Comparison of ENCODE assay signal across 11 cellular contexts in genomic region chr16:1181715-1182671, GRCh38. TPM values are rescaled to one million over a fixed set of nuclear protein-coding genes. Genes with fewer than 3 reads are reported as not detected.
DNase-seq lines count a peak whose midpoint lies in the region; ATAC-seq and TF ChIP-seq lines count a peak whose summit lies in the region.
"Had no signal": no experiment of that assay in that cellular context is flagged by ENCODE, and none has a peak within 500 bp of the region (broad histone marks: within the 10 kb centered on the region; RNA-seq: fewer than 3 reads in every experiment).

No MANE protein-coding gene starts in this region.

- H3K4me3 ChIP-seq in esophagus muscularis mucosa (peak overlapping the region; percentile 31 to 44 (median 32)), neural progenitor cell (no peak overlapping the region)

- peaks cover 82% of the 10 kb centered on the region for H4K20me1 ChIP-seq in neural progenitor cell (ENCODE audit: low read depth)

- H3F3A ChIP-seq in neural progenitor cell (ENCODE audit: low read depth) = no peaks in the 10 kb centered on the region

- peaks cover 15% of the 10 kb centered on the region for H3K4me1 Mint-ChIP-seq in neural progenitor cell

- H3K9me3 Mint-ChIP-seq in neural progenitor cell = no peaks in the 10 kb centered on the region

- H3K27ac Mint-ChIP-seq in neural progenitor cell = no peak overlapping the region

- no peak overlapping the region for H3K9ac ChIP-seq in neural progenitor cell

- H3K27me3 ChIP-seq in esophagus muscularis mucosa = no peaks in the 10 kb centered on the region
- H3K27me3 ChIP-seq in neural progenitor cell = no peaks in the 10 kb centered on the region

- TF ChIP-seq CTCF in esophagus muscularis mucosa (IDR thresholded peaks at IDR 0.05) = peak in 1 of 3 experiments; percentile 9
- no peak for TF ChIP-seq CTCF in neural progenitor cell (IDR thresholded peaks at IDR 0.05)

- H3K79me2 ChIP-seq in neural progenitor cell (ENCODE audit: low read depth) = no peaks in the 10 kb centered on the region

- intact Hi-C loops in esophagus muscularis mucosa (cut with DNase I) = no loop called here

- peak overlapping the region; percentile 92 to 98 (median 94) for H3K27ac ChIP-seq in esophagus muscularis mucosa (replicated peaks in 1 of 4)
- no peak overlapping the region for H3K27ac ChIP-seq in neural progenitor cell

- H3K4me1 ChIP-seq in esophagus muscularis mucosa = peaks cover 28 to 85% (median 84%) of the 10 kb centered on the region in 4 donors
- peaks cover 3% of the 10 kb centered on the region for H3K4me1 ChIP-seq in neural progenitor cell

- peaks cover 2% of the 10 kb centered on the region for H3K27me3 Mint-ChIP-seq in neural progenitor cell (ENCODE audit: insufficient read depth, low read depth)

- peak; percentile 63 for DNase-seq in AG08395 (ENCODE audit: low spot score)
- peak; percentile 93 for DNase-seq in NCI-H69 (lab: John Stamatoyannopoulos, UW)
- no peak for DNase-seq in esophagus muscularis mucosa (ENCODE audit: extremely low spot score)
- DNase-seq in neural progenitor cell (ENCODE audit: low spot score) = peak; percentile 53
- no peak for DNase-seq in NCI-H510A (lab: John Stamatoyannopoulos, UW)
- DNase-seq in HuH-7.5 (ENCODE audit: low spot score) = no peak
- DNase-seq: activated gamma-delta T cell treated with Interleukin-2 at 50 U/mL for 16 hours, NCI-H2171 treated with DMSO at 0.1 percent for 48 hours had no signal

- TF ChIP-seq EP300 in esophagus muscularis mucosa (IDR thresholded peaks at IDR 0.05) = peak; percentile 27

- H3K4me3 Mint-ChIP-seq in neural progenitor cell = no peak overlapping the region

- no peak overlapping the region for H2AFZ ChIP-seq in neural progenitor cell (replicated peaks)

- TF ChIP-seq POLR2A in esophagus muscularis mucosa (IDR thresholded peaks at IDR 0.05; ENCODE audit: low read depth) = no peak

- H3K9me3 ChIP-seq in esophagus muscularis mucosa (no peaks in the 10 kb centered on the region), neural progenitor cell (ENCODE audit: low read depth) (no peaks in the 10 kb centered on the region)

- WGBS in esophagus muscularis mucosa = 44% methylated on average over 28 of the region's 44 CpGs

- peak overlapping the region; percentile 9 for H3K4me2 ChIP-seq in neural progenitor cell

- ATAC-seq in GM19328 (IDR thresholded peaks at IDR 0.05; ENCODE audit: unreplicated experiment) = no peak
- no peak for ATAC-seq in HG02571 (IDR thresholded peaks at IDR 0.05; ENCODE audit: unreplicated experiment)

- H3K36me3 ChIP-seq in esophagus muscularis mucosa (peaks cover 0 to 8% (median 3%) of the 10 kb centered on the region in 4 donors), neural progenitor cell (no peaks in the 10 kb centered on the region)

- H3K36me3 Mint-ChIP-seq in neural progenitor cell = no peaks in the 10 kb centered on the region

RNA-seq across cellular contexts. Expression of gene CACNA1H, which starts 29.1 kb away (rescaled TPM):
- total RNA-seq in esophagus muscularis mucosa (100 to 1,000 TPM; 225 to 361 (median 259) TPM), neural progenitor cell (ENCODE audit: low replicate concordance) (9.5 and 32.6 TPM in 2 replicates)

RNA-seq across cellular contexts. Expression of gene TPSG1, which starts 43.1 kb away (rescaled TPM):
- total RNA-seq in esophagus muscularis mucosa (1 to 10 TPM in 2 of 4 donors, under 1 TPM in 2; 0.39 to 2.9 (median 1.00) TPM), neural progenitor cell (ENCODE audit: low replicate concordance) (not detected in 2 replicates)
- total RNA-seq: mononuclear cell had no signal

RNA-seq across cellular contexts. Expression of gene TPSB2, which starts 48.0 kb away (rescaled TPM):
- total RNA-seq in esophagus muscularis mucosa (100 to 1,000 TPM in 2 of 4 donors, 10 to 100 TPM in 1, 1 to 10 TPM in 1; 7.5 to 304 (median 199) TPM), neural progenitor cell (ENCODE audit: low replicate concordance) (not detected in 2 replicates)
- total RNA-seq: mononuclear cell had no signal

RNA-seq across cellular contexts. Expression of gene TPSAB1, which starts 58.5 kb away (rescaled TPM):
- total RNA-seq in esophagus muscularis mucosa = 100 to 1,000 TPM in 3 of 4 donors, 10 to 100 TPM in 1; 15.6 to 237 (median 126) TPM
- total RNA-seq in neural progenitor cell (ENCODE audit: low replicate concordance) = not detected in 2 replicates
- total RNA-seq: mononuclear cell had no signal

Comparison
In these comparisons a context has a peak if more than half of its experiments do, and no peak if none do; other contexts are left out.
1. DNase-seq: peak in AG08395 (single experiment), NCI-H69 (single experiment) and neural progenitor cell (single experiment); none in esophagus muscularis mucosa (single experiment), NCI-H510A (single experiment) and HuH-7.5 (single experiment).